Comparison of ENCODE assay signal across 1 cellular context in the genomic region with DNA sequence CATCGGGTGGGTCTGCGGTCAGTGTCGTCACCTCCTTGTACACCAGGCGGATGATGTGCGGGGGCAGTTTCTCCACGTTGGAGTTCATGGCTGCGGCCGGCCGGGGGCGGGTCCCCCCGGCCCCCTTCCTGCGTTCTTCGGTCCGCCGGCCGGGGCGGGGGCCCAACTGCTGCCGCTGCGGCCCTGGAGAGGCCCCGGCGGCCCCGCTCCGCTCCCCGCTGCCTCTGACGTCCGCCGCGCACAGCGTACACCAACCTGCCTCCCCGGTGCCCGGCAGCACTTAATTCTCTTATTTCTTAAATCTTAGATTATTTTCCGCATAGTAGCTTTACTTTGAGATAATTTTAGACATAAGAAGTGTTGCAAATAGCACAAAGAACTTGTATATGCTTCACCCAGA. TPM values are rescaled to one million over a fixed set of nuclear protein-coding genes. Genes with fewer than 3 reads are reported as not detected.
"Had no signal": no experiment of that assay in that cellular context is flagged by ENCODE, and none has a peak within 500 bp of the region (broad histone marks: within the 10 kb centered on the region; RNA-seq: fewer than 3 reads in every experiment).

No MANE protein-coding gene starts in this region.

RNA-seq across cellular contexts. Expression of gene TBC1D26, which starts 27.3 kb away (rescaled TPM):
- total RNA-seq: GM12878 had no signal
